11 cellular contexts compared by ENCODE assay signal in the genomic region with DNA sequence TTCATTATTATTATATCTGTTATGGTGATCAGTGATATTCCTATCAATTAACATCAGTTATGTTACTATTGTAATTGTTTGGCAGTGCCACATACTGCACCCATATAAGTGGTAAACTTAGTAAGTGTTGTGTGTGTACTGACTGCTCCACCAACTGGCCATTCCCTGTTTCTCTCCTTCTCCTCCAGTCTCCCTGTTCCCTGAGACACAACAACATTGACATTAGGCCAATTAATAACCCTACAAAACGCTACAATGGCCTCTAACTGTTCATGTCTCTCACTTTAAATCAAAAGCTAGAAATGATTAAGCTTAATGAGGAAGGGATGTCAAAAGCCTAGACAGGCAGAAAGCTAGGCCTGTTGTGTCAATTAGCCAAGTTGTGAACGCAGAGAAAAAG. TPM values are rescaled to one million over a fixed set of nuclear protein-coding genes. Genes with fewer than 3 reads are reported as not detected.
DNase-seq lines count a peak whose midpoint lies in the region; ATAC-seq and TF ChIP-seq lines count a peak whose summit lies in the region.
"Had no signal": no experiment of that assay in that cellular context is flagged by ENCODE, and none has a peak within 500 bp of the region (broad histone marks: within the 10 kb centered on the region; RNA-seq: fewer than 3 reads in every experiment).

No MANE protein-coding gene starts in this region.

- H3K27me3 ChIP-seq in body of pancreas: no peaks in the 10 kb centered on the region
- H3K27me3 ChIP-seq in kidney epithelial cell (ENCODE audit: control insufficient read depth, insufficient read depth, low read length): no peaks in the 10 kb centered on the region

- H3K36me3 ChIP-seq in body of pancreas (replicated peaks in 1 of 2; ENCODE audit: insufficient read depth in 1 of 2, low read depth in 2 of 2): no peaks in the 10 kb centered on the region
- H3K36me3 ChIP-seq in kidney epithelial cell (ENCODE audit: control insufficient read depth, insufficient read depth, low read length): no peaks in the 10 kb centered on the region

- TF ChIP-seq CTCF in 22Rv1 (IDR thresholded peaks at IDR 0.05) (peak; percentile 34; the same call in 1 of the 2 replicates), body of pancreas (IDR thresholded peaks at IDR 0.05) (peak in 4 of 7 experiments; percentile 32 to 40 (median 38)), kidney epithelial cell (IDR thresholded peaks at IDR 0.05; ENCODE audit: insufficient read depth, low read length, poor library complexity, severe bottlenecking) (peak; percentile 50)

- ATAC-seq in body of pancreas (peak; percentile 78), GM19023 (IDR thresholded peaks at IDR 0.05; ENCODE audit: unreplicated experiment) (no peak), GM21447 (IDR thresholded peaks at IDR 0.05; ENCODE audit: unreplicated experiment) (no peak)

- no peak overlapping the region for H3K4me3 ChIP-seq in body of pancreas
- H3K4me3 ChIP-seq in kidney epithelial cell (ENCODE audit: low read depth, low read length): no peak overlapping the region
- H3K4me3 ChIP-seq: lung had no signal

- H3K27ac ChIP-seq in 22Rv1 (no peak overlapping the region), body of pancreas (peak overlapping the region in 3 of 4 donors; percentile 34 to 66 (median 46))

- no peaks in the 10 kb centered on the region for H3K4me1 ChIP-seq in body of pancreas

- 19 to 35% methylated on average over 2 of the region's 2 CpGs for WGBS in body of pancreas, 2 donors

- DNase-seq in HCEC 1CT: peak; percentile 44
- DNase-seq in body of pancreas: peak in 3 of 4 donors; percentile 18 to 44 (median 35)
- DNase-seq in kidney epithelial cell (ENCODE audit: low read depth): no peak
- DNase-seq in amniotic stem cell (lab: John Stamatoyannopoulos, UW): no peak
- no peak for DNase-seq in NCI-H510A treated with DMSO at 0.1 percent for 48 hours (lab: John Stamatoyannopoulos, UW)
- DNase-seq: CD4-positive, alpha-beta T cell; NCI-H187 had no signal

- no peak for TF ChIP-seq POLR2A in body of pancreas (IDR thresholded peaks at IDR 0.05)

- H3K9me3 ChIP-seq in body of pancreas: no peaks in the 10 kb centered on the region

- intact Hi-C loops in body of pancreas (cut with DNase I): no loop called here

RNA-seq across cellular contexts. Expression of gene THRAP3, which starts 6.6 kb away (rescaled TPM):
- total RNA-seq in body of pancreas: 10 to 100 TPM; 27.4 to 32.2 TPM
- total RNA-seq in kidney epithelial cell: 101 and 105 TPM in 2 replicates

Comparison
In these comparisons a context has a peak if more than half of its experiments do, and no peak if none do; other contexts are left out.
1. DNase-seq: peak in HCEC 1CT (single experiment) and body of pancreas (3 of 4); none in kidney epithelial cell (single experiment), amniotic stem cell (single experiment) and NCI-H510A treated with DMSO at 0.1 percent for 48 hours (single experiment).
2. Peak in every context shown above with its lines, with median percentiles within 50 percentile points of each other: CTCF ChIP-seq.